Comparison of ENCODE assay signal across 8 cellular contexts in the genomic region with DNA sequence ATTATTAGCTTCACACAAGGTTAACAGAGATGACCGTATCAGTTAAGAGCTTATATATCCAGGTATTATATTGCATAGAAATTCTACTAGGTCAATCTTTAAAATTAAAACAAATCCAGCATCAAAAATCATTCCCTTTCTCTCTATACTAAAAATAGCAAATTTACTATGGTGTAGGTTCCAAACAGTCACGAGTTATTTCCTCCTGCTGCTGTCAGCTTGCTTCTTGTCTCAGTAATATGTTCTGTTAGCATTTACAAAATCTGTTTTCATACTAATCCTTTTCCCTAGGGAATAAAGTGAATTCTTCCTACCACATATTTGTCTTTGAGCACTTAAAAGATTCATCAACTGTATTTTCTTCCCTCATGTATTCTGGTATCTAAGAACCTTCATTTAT. TPM values are rescaled to one million over a fixed set of nuclear protein-coding genes. Genes with fewer than 3 reads are reported as not detected.
A peak's percentile ranks its signal among the peaks of the same experiment; 100 is the strongest.
DNase-seq lines count a peak whose midpoint lies in the region; ATAC-seq and TF ChIP-seq lines count a peak whose summit lies in the region.

No MANE protein-coding gene starts in this region.

- H3K4me1 ChIP-seq in body of pancreas (peaks cover 63% of the 10 kb centered on the region), aorta (ENCODE audit: control insufficient read depth in 1 of 2, insufficient read depth in 2 of 2, low read length in 2 of 2) (peaks cover 0 to 4% of the 10 kb centered on the region in 2 donors)

- H3K9me3 Mint-ChIP-seq in stimulated activated naive CD8-positive, alpha-beta T cell treated with anti-CD3 and anti-CD28 coated beads, Interleukin-15, Interleukin-2, amounts not matched to agents 100 ng/mL and 50 ng/mL, for 24 hours, result no peaks in the 10 kb centered on the region
- no peaks in the 10 kb centered on the region for H3K9me3 Mint-ChIP-seq in memory B cell

- no peaks in the 10 kb centered on the region for H3K27me3 ChIP-seq in body of pancreas
- no peaks in the 10 kb centered on the region for H3K27me3 ChIP-seq in aorta (ENCODE audit: control insufficient read depth in 1 of 2, insufficient read depth in 2 of 2, low read length in 1 of 2)

- 5 to 9% methylated on average over 2 of the region's 2 CpGs for WGBS in body of pancreas, 2 donors
- WGBS in aorta, 2 donors, result 7 to 9% methylated on average over 2 of the region's 2 CpGs

- peak overlapping the region; percentile 89 for H3K27ac Mint-ChIP-seq in stimulated activated naive CD8-positive, alpha-beta T cell treated with anti-CD3 and anti-CD28 coated beads, Interleukin-15, Interleukin-2, amounts not matched to agents 100 ng/mL and 50 ng/mL, for 24 hours
- H3K27ac Mint-ChIP-seq in memory B cell, result peak overlapping the region; percentile 89

- H3K36me3 ChIP-seq in body of pancreas (replicated peaks in 1 of 2; ENCODE audit: insufficient read depth in 1 of 2, low read depth in 2 of 2), result no peaks in the 10 kb centered on the region
- H3K36me3 ChIP-seq in aorta (ENCODE audit: control insufficient read depth in 1 of 2, insufficient read depth in 2 of 2, low read length in 1 of 2), result no peaks in the 10 kb centered on the region

- H3K9me3 ChIP-seq in body of pancreas (no peaks in the 10 kb centered on the region), aorta (ENCODE audit: control insufficient read depth, low read length) (no peaks in the 10 kb centered on the region)

- TF ChIP-seq POLR2A in body of pancreas (IDR thresholded peaks at IDR 0.05), result no peak

- H3K4me3 ChIP-seq in body of pancreas, result peak overlapping the region in 1 of 2 donors; percentile 6
- H3K4me3 ChIP-seq in aorta (ENCODE audit: low read length in 2 of 2), result peak overlapping the region; percentile 0 to 82

- H3K27me3 Mint-ChIP-seq in stimulated activated naive CD8-positive, alpha-beta T cell treated with anti-CD3 and anti-CD28 coated beads, Interleukin-15, Interleukin-2, amounts not matched to agents 100 ng/mL and 50 ng/mL, for 24 hours, result no peaks in the 10 kb centered on the region
- H3K27me3 Mint-ChIP-seq in memory B cell, result no peaks in the 10 kb centered on the region

- intact Hi-C loops in body of pancreas (cut with DNase I), result no loop called here
- intact Hi-C loops in aorta (cut with DNase I), result no loop called here

- DNase-seq in stimulated activated naive CD8-positive, alpha-beta T cell treated with anti-CD3 and anti-CD28 coated beads, Interleukin-15, Interleukin-2, amounts not matched to agents 100 U/mL and 50 U/mL, for 24 hours, result no peak
- DNase-seq in body of pancreas (no peak), memory B cell (ENCODE audit: low spot score in 2 of 2) (no peak), aorta (no peak), HK-2 (ENCODE audit: unreplicated experiment) (no peak)
- no peak for DNase-seq in activated effector memory CD4-positive, alpha-beta T cell treated with anti-CD3 and anti-CD28 coated beads, Interleukin-2, amount 50 U/mL, for 16 hours

- H3K27ac ChIP-seq in body of pancreas, result peak overlapping the region; percentile 95 to 99 (median 98)
- peak overlapping the region in 1 of 2 donors; percentile 63 for H3K27ac ChIP-seq in aorta (ENCODE audit: low read depth in 1 of 2, low read length in 2 of 2)

- peaks cover 47% of the 10 kb centered on the region for H3K36me3 Mint-ChIP-seq in stimulated activated naive CD8-positive, alpha-beta T cell treated with anti-CD3 and anti-CD28 coated beads, Interleukin-15, Interleukin-2, amounts not matched to agents 100 ng/mL and 50 ng/mL, for 24 hours (ENCODE audit: low read depth)
- H3K36me3 Mint-ChIP-seq in memory B cell, result peaks cover 7% of the 10 kb centered on the region

- no peak for ATAC-seq in stimulated activated naive CD8-positive, alpha-beta T cell treated with anti-CD3 and anti-CD28 coated beads, Interleukin-15, Interleukin-2, amounts not matched to agents 100 U/mL and 50 U/mL, for 24 hours
- ATAC-seq in body of pancreas, result no peak
- ATAC-seq in memory B cell (ENCODE audit: low read depth), result no peak
- ATAC-seq in aorta (ENCODE audit: low FRiP score), result no peak
- no peak for ATAC-seq in GM19455 (IDR thresholded peaks at IDR 0.05; ENCODE audit: unreplicated experiment)

- no peak for TF ChIP-seq CTCF in body of pancreas (IDR thresholded peaks at IDR 0.05)

- H3K4me3 Mint-ChIP-seq in stimulated activated naive CD8-positive, alpha-beta T cell treated with anti-CD3 and anti-CD28 coated beads, Interleukin-15, Interleukin-2, amounts not matched to agents 100 ng/mL and 50 ng/mL, for 24 hours, result peak overlapping the region; percentile 90
- peak overlapping the region; percentile 93 for H3K4me3 Mint-ChIP-seq in memory B cell

- H3K4me1 Mint-ChIP-seq in stimulated activated naive CD8-positive, alpha-beta T cell treated with anti-CD3 and anti-CD28 coated beads, Interleukin-15, Interleukin-2, amounts not matched to agents 100 ng/mL and 50 ng/mL, for 24 hours (ENCODE audit: low read depth), result peaks cover 70% of the 10 kb centered on the region
- H3K4me1 Mint-ChIP-seq in memory B cell, result peaks cover 39% of the 10 kb centered on the region

RNA-seq across cellular contexts. Expression of gene WDR26, which starts 2.5 kb away (rescaled TPM):
- total RNA-seq in body of pancreas (10 to 100 TPM; 29.3 to 49.3 TPM), aorta (10 to 100 TPM; 80.7 to 94.7 TPM)
- polyA plus RNA-seq in aorta, result 10 to 100 TPM; 20.2 to 34.2 TPM
